8 cellular contexts compared by ENCODE assay signal in genomic region chr4:107931775-107932321, GRCh38. TPM values are rescaled to one million over a fixed set of nuclear protein-coding genes. Genes with fewer than 3 reads are reported as not detected.
DNase-seq lines count a peak whose midpoint lies in the region; ATAC-seq, FAIRE-seq and TF ChIP-seq lines count a peak whose summit lies in the region.

No MANE protein-coding gene starts in this region.

- H3K9me3 ChIP-seq in neutrophil: no peaks in the 10 kb centered on the region

- TF ChIP-seq CTCF in epithelial cell of esophagus (IDR thresholded peaks at IDR 0.05; ENCODE audit: insufficient read depth, low read depth, low read length, missing control alignments): no peak
- TF ChIP-seq CTCF in neutrophil (IDR thresholded peaks at IDR 0.05): no peak

- H3K4me1 Mint-ChIP-seq in activated CD4-positive, alpha-beta memory T cell treated with anti-CD3 and anti-CD28 coated beads, Interleukin-2, amount 10 ng/mL, durations not matched to agents 7 days and 5 days: peaks cover 15% of the 10 kb centered on the region

- no peaks in the 10 kb centered on the region for H3K9me3 Mint-ChIP-seq in activated CD4-positive, alpha-beta memory T cell treated with anti-CD3 and anti-CD28 coated beads, Interleukin-2, amount 10 ng/mL, durations not matched to agents 7 days and 5 days

- peak; percentile 8 for ATAC-seq in GM19324 (IDR thresholded peaks at IDR 0.05; ENCODE audit: low FRiP score, unreplicated experiment)
- ATAC-seq in HG03175 (IDR thresholded peaks at IDR 0.05; ENCODE audit: unreplicated experiment): peak; percentile 30

- no peak for DNase-seq in activated CD4-positive, alpha-beta memory T cell treated with anti-CD3 and anti-CD28 coated beads, Interleukin-2, amount 10 ng/mL, durations not matched to agents 7 days and 5 days
- DNase-seq in epithelial cell of esophagus (ENCODE audit: low read depth) (no peak), urothelium cell line (ENCODE audit: low spot score) (no peak), MV-4-11 (lab: John Stamatoyannopoulos, UW) (no peak), NCI-H345 (lab: John Stamatoyannopoulos, UW) (no peak)

- H3K4me3 ChIP-seq in epithelial cell of esophagus (ENCODE audit: low read length) (peak overlapping the region; percentile 58), neutrophil (ENCODE audit: low read depth in 1 of 2, low read length in 1 of 2) (peak overlapping the region; percentile 50 to 68)

- H3K36me3 ChIP-seq in neutrophil: no peaks in the 10 kb centered on the region

- peaks cover 14 to 17% of the 10 kb centered on the region in 2 experiments for H3K4me1 ChIP-seq in neutrophil (ENCODE audit: control insufficient read depth in 1 of 2, insufficient read depth in 1 of 2, low read depth in 1 of 2, low read length in 1 of 2)

- CTCF ChIA-PET in activated CD4-positive, alpha-beta memory T cell treated with anti-CD3 and anti-CD28 coated beads, Interleukin-2, amount 10 ng/mL, durations not matched to agents 7 days and 5 days (lab: Charles Lee): interaction anchor here (0.8 kb wide), 1 partner anchor 19 kb away, joined by 3 read pairs; no protein-coding TSS in a partner anchor

- no peak overlapping the region for H3K27ac Mint-ChIP-seq in activated CD4-positive, alpha-beta memory T cell treated with anti-CD3 and anti-CD28 coated beads, Interleukin-2, amount 10 ng/mL, durations not matched to agents 7 days and 5 days

- H3K27me3 ChIP-seq in neutrophil: peaks cover 60% of the 10 kb centered on the region

- POLR2A ChIA-PET in activated CD4-positive, alpha-beta memory T cell treated with anti-CD3 and anti-CD28 coated beads, Interleukin-2, amount 10 ng/mL, durations not matched to agents 7 days and 5 days (lab: Charles Lee): interaction anchor here (0.6 to 1.3 kb wide), 4 partner anchors 9 to 176 kb away, joined by 3 to 5 read pairs (median 4); partner anchors contain the start of gene HADH

- peaks cover 2% of the 10 kb centered on the region for H3K36me3 Mint-ChIP-seq in activated CD4-positive, alpha-beta memory T cell treated with anti-CD3 and anti-CD28 coated beads, Interleukin-2, amount 10 ng/mL, durations not matched to agents 7 days and 5 days (ENCODE audit: low read depth)

- FAIRE-seq in urothelium cell line (lab: Jason Lieb, UNC): peak; percentile 5

- H3K27ac ChIP-seq in neutrophil: no peak overlapping the region

- H3K4me3 Mint-ChIP-seq in activated CD4-positive, alpha-beta memory T cell treated with anti-CD3 and anti-CD28 coated beads, Interleukin-2, amount 10 ng/mL, durations not matched to agents 7 days and 5 days: peak overlapping the region; percentile 74

- peaks cover 6% of the 10 kb centered on the region for H3K27me3 Mint-ChIP-seq in activated CD4-positive, alpha-beta memory T cell treated with anti-CD3 and anti-CD28 coated beads, Interleukin-2, amount 10 ng/mL, durations not matched to agents 7 days and 5 days

RNA-seq across cellular contexts. Expression of gene CYP2U1, which starts 0.5 kb away (rescaled TPM):
- total RNA-seq in activated CD4-positive, alpha-beta memory T cell treated with anti-CD3 and anti-CD28 coated beads, Interleukin-2, amount 10 ng/mL, durations not matched to agents 7 days and 5 days: 1 to 10 TPM; 1.4 to 1.6 TPM

RNA-seq across cellular contexts. Expression of gene HADH, which starts 57.8 kb away (rescaled TPM):
- total RNA-seq in activated CD4-positive, alpha-beta memory T cell treated with anti-CD3 and anti-CD28 coated beads, Interleukin-2, amount 10 ng/mL, durations not matched to agents 7 days and 5 days: 10 to 100 TPM; 38.0 to 38.6 TPM
